ENCODE assay signal across 19 cellular contexts in genomic region chr2:7525746-7526145, GRCh38.
"Had no signal": no experiment of that assay in that cellular context is flagged by ENCODE, and none has a peak within 500 bp of the region (broad histone marks: within the 10 kb centered on the region; RNA-seq: fewer than 3 reads in every experiment).

No MANE protein-coding gene starts in this region.

- H3K36me3 ChIP-seq: brain microvascular endothelial cell, neutrophil, tibial nerve, uterus had no signal

- H3K27ac ChIP-seq: brain microvascular endothelial cell, coronary artery, hepatocyte, neutrophil, tibial nerve, uterus had no signal

- H3K27me3 Mint-ChIP-seq: activated naive CD8-positive, alpha-beta T cell treated with anti-CD3 and anti-CD28 coated beads, Interleukin-2, amount 10 ng/mL, durations not matched to agents 7 days and 5 days; central memory CD8-positive, alpha-beta T cell; stimulated activated memory B cell treated with anti-CD40 and anti-IgM and Interleukin-4, amounts not matched to agents 10 μg/mL and 1 μg/mL and 100 μg/mL, for 72 hours had no signal

- H3K27ac Mint-ChIP-seq: naive B cell; stimulated activated memory B cell treated with anti-CD40 and anti-IgM and Interleukin-4, amounts not matched to agents 10 μg/mL and 1 μg/mL and 100 μg/mL, for 72 hours had no signal

- ATAC-seq: esophagus mucosa; left lobe of liver; stimulated activated memory B cell treated with anti-CD40 and anti-IgM and Interleukin-4, amounts not matched to agents 10 μg/mL and 1 μg/mL and 100 μg/mL, for 72 hours had no signal

- H3K36me3 Mint-ChIP-seq: stimulated activated memory B cell treated with anti-CD40 and anti-IgM and Interleukin-4, amounts not matched to agents 10 μg/mL and 1 μg/mL and 100 μg/mL, for 72 hours had no signal

- H3K4me3 ChIP-seq: coronary artery, hepatocyte, tibial nerve, uterus had no signal

- DNase-seq: activated CD4-positive, CD25-positive, alpha-beta regulatory T cell treated with anti-CD3 and anti-CD28 coated beads, Interleukin-2, amount 50 U/mL, for 72 hours; activated CD8-positive, alpha-beta memory T cell treated with anti-CD3 and anti-CD28 coated beads for 24 hours; activated effector memory CD4-positive, alpha-beta T cell treated with anti-CD3 and anti-CD28 coated beads, Interleukin-2, amount 50 U/mL, for 16 hours; activated naive CD8-positive, alpha-beta T cell treated with anti-CD3 and anti-CD28 coated beads, Interleukin-2, amount 10 ng/mL, durations not matched to agents 7 days and 5 days; anterior cingulate cortex; brain microvascular endothelial cell; naive B cell; retina; substantia nigra; SW 1271; uterus had no signal

- H3K4me1 Mint-ChIP-seq: central memory CD8-positive, alpha-beta T cell; naive B cell; stimulated activated memory B cell treated with anti-CD40 and anti-IgM and Interleukin-4, amounts not matched to agents 10 μg/mL and 1 μg/mL and 100 μg/mL, for 72 hours had no signal

- H3K4me3 Mint-ChIP-seq: activated naive CD8-positive, alpha-beta T cell treated with anti-CD3 and anti-CD28 coated beads, Interleukin-2, amount 10 ng/mL, durations not matched to agents 7 days and 5 days; central memory CD8-positive, alpha-beta T cell; naive B cell; stimulated activated memory B cell treated with anti-CD40 and anti-IgM and Interleukin-4, amounts not matched to agents 10 μg/mL and 1 μg/mL and 100 μg/mL, for 72 hours had no signal

- H3K4me1 ChIP-seq: tibial nerve, uterus had no signal

- H3K9me3 ChIP-seq: neutrophil, uterus had no signal

- H3K27me3 ChIP-seq: brain microvascular endothelial cell, hepatocyte, tibial nerve, uterus had no signal
